14 cellular contexts compared by ENCODE assay signal in the genomic region with DNA sequence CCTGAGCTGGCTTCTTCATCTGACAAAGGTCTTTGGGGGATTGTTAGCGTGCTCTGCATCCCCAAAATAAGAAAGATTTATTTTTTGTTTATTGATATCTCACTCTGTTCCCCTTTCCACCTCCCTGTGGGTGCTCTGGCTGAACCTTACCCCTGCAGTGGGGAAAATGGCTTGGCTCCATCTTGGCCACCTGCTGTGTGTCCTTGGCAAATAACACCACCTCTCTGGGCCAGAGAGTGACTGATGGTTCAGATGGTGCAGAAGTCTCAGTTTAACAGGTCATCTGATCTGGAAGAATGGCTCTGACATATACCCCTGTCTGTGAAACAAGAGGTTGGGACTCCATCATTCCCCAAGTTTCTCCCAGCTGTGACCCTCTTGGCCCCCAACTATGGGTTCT.
DNase-seq lines count a peak whose midpoint lies in the region; ATAC-seq and TF ChIP-seq lines count a peak whose summit lies in the region.
"Had no signal": no experiment of that assay in that cellular context is flagged by ENCODE, and none has a peak within 500 bp of the region (broad histone marks: within the 10 kb centered on the region; RNA-seq: fewer than 3 reads in every experiment).

No MANE protein-coding gene starts in this region.

- intact Hi-C loops in gastrocnemius medialis (cut with DNase I; ENCODE audit: low total_unique reads) = no loop called here

- in situ Hi-C loops in gastrocnemius medialis (cut with MboI; ENCODE audit: low sequenced_read_pairs in 4 of 4) = no loop called here

- ATAC-seq in gastrocnemius medialis = no peak
- no peak for ATAC-seq in T-cell (replicated peaks in 1 of 4)
- ATAC-seq in stimulated activated naive B cell treated with anti-CD40 and anti-IgM and Interleukin-4, amounts not matched to agents 10 μg/mL and 1 μg/mL and 100 μg/mL, for 72 hours (replicated peaks) = no peak

- H3K27me3 ChIP-seq in gastrocnemius medialis = no peaks in the 10 kb centered on the region

- H3K4me1 Mint-ChIP-seq in T-cell = no peaks in the 10 kb centered on the region
- H3K4me1 Mint-ChIP-seq in stimulated activated naive B cell treated with anti-CD40 and anti-IgM and Interleukin-4, amounts not matched to agents 10 μg/mL and 1 μg/mL and 100 μg/mL, for 72 hours = no peaks in the 10 kb centered on the region
- H3K4me1 Mint-ChIP-seq: CD4-positive, alpha-beta memory T cell had no signal

- no peaks in the 10 kb centered on the region for H3K9me3 Mint-ChIP-seq in T-cell
- no peaks in the 10 kb centered on the region for H3K9me3 Mint-ChIP-seq in stimulated activated naive B cell treated with anti-CD40 and anti-IgM and Interleukin-4, amounts not matched to agents 10 μg/mL and 1 μg/mL and 100 μg/mL, for 72 hours

- no peaks in the 10 kb centered on the region for H3K36me3 Mint-ChIP-seq in T-cell
- no peaks in the 10 kb centered on the region for H3K36me3 Mint-ChIP-seq in stimulated activated naive B cell treated with anti-CD40 and anti-IgM and Interleukin-4, amounts not matched to agents 10 μg/mL and 1 μg/mL and 100 μg/mL, for 72 hours
- H3K36me3 Mint-ChIP-seq: CD4-positive, alpha-beta memory T cell had no signal

- H3K4me3 ChIP-seq in gastrocnemius medialis = no peak overlapping the region
- H3K4me3 ChIP-seq: HAP-1 had no signal

- TF ChIP-seq CTCF in gastrocnemius medialis (IDR thresholded peaks at IDR 0.05 in 4 of 5, conservative IDR thresholded peaks at IDR 0.05 in 1 of 5) = no peak

- peak; percentile 22 to 70 for DNase-seq in NCI-H446 (lab: John Stamatoyannopoulos, UW)
- peak; percentile 60 for DNase-seq in cerebellar cortex (ENCODE audit: low spot score)
- no peak for DNase-seq in gastrocnemius medialis
- DNase-seq in T-cell = no peak
- DNase-seq in stimulated activated naive B cell treated with anti-CD40 and anti-IgM and Interleukin-4, amounts not matched to agents 10 μg/mL and 1 μg/mL and 100 μg/mL, for 72 hours = no peak
- DNase-seq in SHP77 (lab: John Stamatoyannopoulos, UW) = no peak
- DNase-seq: Calu3; CD4-positive, alpha-beta memory T cell; COR-L47; DMS53; DMS79 treated with DMSO at 0.1 percent for 48 hours; GOT3; HFFc6 had no signal

- no peak overlapping the region for H3K27ac Mint-ChIP-seq in T-cell
- no peak overlapping the region for H3K27ac Mint-ChIP-seq in stimulated activated naive B cell treated with anti-CD40 and anti-IgM and Interleukin-4, amounts not matched to agents 10 μg/mL and 1 μg/mL and 100 μg/mL, for 72 hours
- H3K27ac Mint-ChIP-seq: CD4-positive, alpha-beta memory T cell; HFFc6 had no signal

- CTCF ChIA-PET in T-cell (lab: Charles Lee) = no interaction called here

- peaks cover 0 to 74% of the 10 kb centered on the region in 2 donors for H3K36me3 ChIP-seq in gastrocnemius medialis
- H3K36me3 ChIP-seq: HAP-1 had no signal

- TF ChIP-seq POLR2A in gastrocnemius medialis (IDR thresholded peaks at IDR 0.05) = no peak

- peaks cover 8 to 18% of the 10 kb centered on the region in 2 donors for H3K4me1 ChIP-seq in gastrocnemius medialis
- H3K4me1 ChIP-seq: HAP-1 had no signal

- H3K4me3 Mint-ChIP-seq in T-cell = no peak overlapping the region
- H3K4me3 Mint-ChIP-seq in stimulated activated naive B cell treated with anti-CD40 and anti-IgM and Interleukin-4, amounts not matched to agents 10 μg/mL and 1 μg/mL and 100 μg/mL, for 72 hours = no peak overlapping the region
- H3K4me3 Mint-ChIP-seq: CD4-positive, alpha-beta memory T cell; HFFc6 had no signal

- peak overlapping the region in 3 of 4 donors; percentile 51 to 61 (median 54) for H3K27ac ChIP-seq in gastrocnemius medialis

- H3K27me3 Mint-ChIP-seq in T-cell = peaks cover 22 to 23% of the 10 kb centered on the region in 2 donors
- peaks cover 15 to 22% of the 10 kb centered on the region in 2 donors for H3K27me3 Mint-ChIP-seq in stimulated activated naive B cell treated with anti-CD40 and anti-IgM and Interleukin-4, amounts not matched to agents 10 μg/mL and 1 μg/mL and 100 μg/mL, for 72 hours

- POLR2A ChIA-PET in T-cell (lab: Charles Lee) = no interaction called here

- H3K9me3 ChIP-seq in gastrocnemius medialis = no peaks in the 10 kb centered on the region
- H3K9me3 ChIP-seq: HAP-1 had no signal

Comparison
In these comparisons a context has a peak if more than half of its experiments do, and no peak if none do; other contexts are left out.
1. DNase-seq: peak in NCI-H446 (2 of 2) and cerebellar cortex (single experiment); none in gastrocnemius medialis (0 of 2), T-cell (0 of 34), stimulated activated naive B cell treated with anti-CD40 and anti-IgM and Interleukin-4, amounts not matched to agents 10 μg/mL and 1 μg/mL and 100 μg/mL, for 72 hours (single experiment) and SHP77 (0 of 2).